ENCODE assay signal across 1 cellular context in genomic region chr1:59156526-59157196, GRCh38.
TF ChIP-seq lines count a peak whose summit lies in the region.

No MANE protein-coding gene starts in this region.

TF ChIP-seq in SK-N-SH treated with all-trans-retinoic acid at 6 μM for 48 hours, 23 proteins besides CTCF, POLR2A, EP300 and RAD21 (continued from another document):
- TF ChIP-seq CREB5 (CRISPR knock-in tag; IDR thresholded peaks at IDR 0.05; ENCODE audit: low read depth) (no peak), ISL1 (CRISPR knock-in tag; IDR thresholded peaks at IDR 0.05) (no peak), CSRNP3 (CRISPR knock-in tag; IDR thresholded peaks at IDR 0.05) (no peak), BACH2 (CRISPR knock-in tag; IDR thresholded peaks at IDR 0.05; ENCODE audit: borderline replicate concordance) (no peak), OSR1 (CRISPR knock-in tag; IDR thresholded peaks at IDR 0.05) (no peak), ZNF70 (CRISPR knock-in tag; IDR thresholded peaks at IDR 0.05) (no peak), SNAI2 (CRISPR knock-in tag; IDR thresholded peaks at IDR 0.05) (no peak), ZNF565 (CRISPR knock-in tag; conservative IDR thresholded peaks at IDR 0.05; ENCODE audit: low read depth) (no peak), ZFP3 (CRISPR knock-in tag; IDR thresholded peaks at IDR 0.05) (no peak), ARNTL (CRISPR knock-in tag; IDR thresholded peaks at IDR 0.05; ENCODE audit: borderline replicate concordance, low read depth) (no peak), TSHZ2 (CRISPR knock-in tag; IDR thresholded peaks at IDR 0.05) (no peak), GLIS3 (CRISPR knock-in tag; IDR thresholded peaks at IDR 0.05) (no peak), TOX (CRISPR knock-in tag; IDR thresholded peaks at IDR 0.05; ENCODE audit: borderline replicate concordance) (no peak), ZC3H10 (CRISPR knock-in tag; IDR thresholded peaks at IDR 0.05) (no peak), PATZ1 (CRISPR knock-in tag; IDR thresholded peaks at IDR 0.05; ENCODE audit: borderline replicate concordance) (no peak)
